In the genomic region with DNA sequence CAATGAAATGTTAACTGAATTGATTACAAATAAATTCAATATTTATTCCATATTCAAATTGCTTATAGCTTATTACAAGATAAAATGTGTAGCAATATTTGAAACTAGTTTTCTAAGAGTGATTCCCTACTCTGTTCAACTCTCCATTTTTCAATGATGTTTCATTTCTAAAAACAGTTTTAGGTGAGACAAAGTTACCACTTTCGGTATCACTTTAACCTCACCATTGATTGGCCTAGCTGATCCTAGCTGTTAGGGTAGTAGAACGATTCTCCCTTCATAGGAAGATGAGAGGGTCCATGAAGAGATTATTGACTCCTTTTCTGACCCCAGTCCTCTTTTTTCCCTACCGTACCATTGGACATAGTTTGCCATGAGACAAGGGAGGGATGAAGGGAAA, we compare ENCODE assay signal across 1 cellular context.
TF ChIP-seq lines count a peak whose summit lies in the region.

No MANE protein-coding gene starts in this region.

TF ChIP-seq in GM23338, 12 proteins besides CTCF, POLR2A, EP300 and RAD21 (continued from another document):
- TF ChIP-seq, protein P1, sequence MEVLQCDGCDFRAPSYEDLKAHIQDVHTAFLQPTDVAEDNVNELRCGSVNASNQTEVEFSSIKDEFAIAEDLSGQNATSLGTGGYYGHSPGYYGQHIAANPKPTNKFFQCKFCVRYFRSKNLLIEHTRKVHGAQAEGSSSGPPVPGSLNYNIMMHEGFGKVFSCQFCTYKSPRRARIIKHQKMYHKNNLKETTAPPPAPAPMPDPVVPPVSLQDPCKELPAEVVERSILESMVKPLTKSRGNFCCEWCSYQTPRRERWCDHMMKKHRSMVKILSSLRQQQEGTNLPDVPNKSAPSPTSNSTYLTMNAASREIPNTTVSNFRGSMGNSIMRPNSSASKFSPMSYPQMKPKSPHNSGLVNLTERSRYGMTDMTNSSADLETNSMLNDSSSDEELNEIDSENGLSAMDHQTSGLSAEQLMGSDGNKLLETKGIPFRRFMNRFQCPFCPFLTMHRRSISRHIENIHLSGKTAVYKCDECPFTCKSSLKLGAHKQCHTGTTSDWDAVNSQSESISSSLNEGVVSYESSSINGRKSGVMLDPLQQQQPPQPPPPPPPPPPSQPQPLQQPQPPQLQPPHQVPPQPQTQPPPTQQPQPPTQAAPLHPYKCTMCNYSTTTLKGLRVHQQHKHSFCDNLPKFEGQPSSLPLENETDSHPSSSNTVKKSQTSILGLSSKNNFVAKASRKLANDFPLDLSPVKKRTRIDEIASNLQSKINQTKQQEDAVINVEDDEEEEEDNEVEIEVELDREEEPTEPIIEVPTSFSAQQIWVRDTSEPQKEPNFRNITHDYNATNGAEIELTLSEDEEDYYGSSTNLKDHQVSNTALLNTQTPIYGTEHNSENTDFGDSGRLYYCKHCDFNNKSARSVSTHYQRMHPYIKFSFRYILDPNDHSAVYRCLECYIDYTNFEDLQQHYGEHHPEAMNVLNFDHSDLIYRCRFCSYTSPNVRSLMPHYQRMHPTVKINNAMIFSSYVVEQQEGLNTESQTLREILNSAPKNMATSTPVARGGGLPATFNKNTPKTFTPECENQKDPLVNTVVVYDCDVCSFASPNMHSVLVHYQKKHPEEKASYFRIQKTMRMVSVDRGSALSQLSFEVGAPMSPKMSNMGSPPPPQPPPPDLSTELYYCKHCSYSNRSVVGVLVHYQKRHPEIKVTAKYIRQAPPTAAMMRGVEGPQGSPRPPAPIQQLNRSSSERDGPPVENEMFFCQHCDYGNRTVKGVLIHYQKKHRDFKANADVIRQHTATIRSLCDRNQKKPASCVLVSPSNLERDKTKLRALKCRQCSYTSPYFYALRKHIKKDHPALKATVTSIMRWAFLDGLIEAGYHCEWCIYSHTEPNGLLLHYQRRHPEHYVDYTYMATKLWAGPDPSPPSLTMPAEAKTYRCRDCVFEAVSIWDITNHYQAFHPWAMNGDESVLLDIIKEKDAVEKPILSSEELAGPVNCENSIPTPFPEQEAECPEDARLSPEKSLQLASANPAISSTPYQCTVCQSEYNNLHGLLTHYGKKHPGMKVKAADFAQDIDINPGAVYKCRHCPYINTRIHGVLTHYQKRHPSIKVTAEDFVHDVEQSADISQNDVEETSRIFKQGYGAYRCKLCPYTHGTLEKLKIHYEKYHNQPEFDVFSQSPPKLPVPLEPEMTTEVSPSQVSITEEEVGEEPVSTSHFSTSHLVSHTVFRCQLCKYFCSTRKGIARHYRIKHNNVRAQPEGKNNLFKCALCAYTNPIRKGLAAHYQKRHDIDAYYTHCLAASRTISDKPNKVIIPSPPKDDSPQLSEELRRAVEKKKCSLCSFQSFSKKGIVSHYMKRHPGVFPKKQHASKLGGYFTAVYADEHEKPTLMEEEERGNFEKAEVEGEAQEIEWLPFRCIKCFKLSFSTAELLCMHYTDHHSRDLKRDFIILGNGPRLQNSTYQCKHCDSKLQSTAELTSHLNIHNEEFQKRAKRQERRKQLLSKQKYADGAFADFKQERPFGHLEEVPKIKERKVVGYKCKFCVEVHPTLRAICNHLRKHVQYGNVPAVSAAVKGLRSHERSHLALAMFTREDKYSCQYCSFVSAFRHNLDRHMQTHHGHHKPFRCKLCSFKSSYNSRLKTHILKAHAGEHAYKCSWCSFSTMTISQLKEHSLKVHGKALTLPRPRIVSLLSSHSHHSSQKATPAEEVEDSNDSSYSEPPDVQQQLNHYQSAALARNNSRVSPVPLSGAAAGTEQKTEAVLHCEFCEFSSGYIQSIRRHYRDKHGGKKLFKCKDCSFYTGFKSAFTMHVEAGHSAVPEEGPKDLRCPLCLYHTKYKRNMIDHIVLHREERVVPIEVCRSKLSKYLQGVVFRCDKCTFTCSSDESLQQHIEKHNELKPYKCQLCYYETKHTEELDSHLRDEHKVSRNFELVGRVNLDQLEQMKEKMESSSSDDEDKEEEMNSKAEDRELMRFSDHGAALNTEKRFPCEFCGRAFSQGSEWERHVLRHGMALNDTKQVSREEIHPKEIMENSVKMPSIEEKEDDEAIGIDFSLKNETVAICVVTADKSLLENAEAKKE (CRISPR knock-in tag; IDR thresholded peaks at IDR 0.05), result no peak
- TF ChIP-seq CREB1 (CRISPR knock-in tag; IDR thresholded peaks at IDR 0.05; ENCODE audit: low read depth) (no peak), ZNF114 (CRISPR knock-in tag; IDR thresholded peaks at IDR 0.05) (no peak), NANOG (IDR thresholded peaks at IDR 0.05; ENCODE audit: borderline replicate concordance) (no peak)
